8 cellular contexts compared by ENCODE assay signal in the genomic region with DNA sequence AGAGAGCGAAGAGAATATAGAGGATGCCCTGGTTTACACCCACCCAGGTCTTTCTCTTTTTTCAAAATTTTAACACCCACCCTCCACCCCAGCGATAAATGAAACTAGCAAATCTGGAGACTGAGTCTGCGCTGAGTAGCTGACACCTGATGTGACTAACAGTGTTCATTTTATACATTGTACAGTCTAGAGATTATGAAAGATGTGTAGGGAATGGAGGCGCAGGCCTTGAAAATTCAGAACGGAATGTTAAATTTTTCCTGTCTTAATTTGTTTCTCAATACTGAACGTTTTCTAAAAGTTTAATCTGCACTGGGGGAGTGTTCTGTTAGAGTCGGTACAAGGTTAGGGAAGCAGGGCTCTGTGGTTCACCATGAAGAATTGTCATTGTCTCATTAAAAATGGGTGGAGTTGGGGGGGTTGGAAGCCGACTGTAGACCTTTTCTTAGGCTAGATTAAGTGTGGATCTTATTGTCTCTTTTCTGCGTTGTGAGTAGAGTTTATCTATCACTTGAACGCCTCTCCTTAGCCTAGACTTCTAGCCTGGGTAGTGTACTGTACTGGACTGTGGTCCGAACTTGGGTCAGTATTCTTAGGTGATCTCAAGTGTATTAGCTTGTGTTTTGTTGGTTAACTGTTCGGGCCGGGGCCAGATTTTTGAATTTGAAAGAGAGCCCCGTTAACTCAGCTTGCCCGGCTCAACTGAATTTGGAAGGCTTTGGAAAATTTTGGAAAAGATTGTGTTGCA. TPM values are rescaled to one million over a fixed set of nuclear protein-coding genes. Genes with fewer than 3 reads are reported as not detected.
A peak's percentile ranks its signal among the peaks of the same experiment; 100 is the strongest.
DNase-seq lines count a peak whose midpoint lies in the region; ATAC-seq, FAIRE-seq and TF ChIP-seq lines count a peak whose summit lies in the region.

No MANE protein-coding gene starts in this region.

- H3K9me3 Mint-ChIP-seq in activated T-cell treated with anti-CD3 and anti-CD28 coated beads, Interleukin-2, amount 50 U/mL, for 72 hours, result peaks cover 0 to 7% of the 10 kb centered on the region in 2 donors
- peaks cover 9% of the 10 kb centered on the region for H3K9me3 Mint-ChIP-seq in activated T-cell treated with anti-CD3 and anti-CD28 coated beads, Interleukin-2, amount 50 U/mL, for 24 hours
- H3K9me3 Mint-ChIP-seq in activated naive CD4-positive, alpha-beta T cell treated with anti-CD3 and anti-CD28 coated beads for 36 hours, result peaks cover 3% of the 10 kb centered on the region
- no peaks in the 10 kb centered on the region for H3K9me3 Mint-ChIP-seq in chondrocyte (ENCODE audit: low read depth)

- H3K27me3 Mint-ChIP-seq in activated T-cell treated with anti-CD3 and anti-CD28 coated beads, Interleukin-2, amount 50 U/mL, for 72 hours (ENCODE audit: low read depth), result peaks cover 5% of the 10 kb centered on the region
- H3K27me3 Mint-ChIP-seq in activated T-cell treated with anti-CD3 and anti-CD28 coated beads, Interleukin-2, amount 50 U/mL, for 24 hours, result no peaks in the 10 kb centered on the region
- no peaks in the 10 kb centered on the region for H3K27me3 Mint-ChIP-seq in activated naive CD4-positive, alpha-beta T cell treated with anti-CD3 and anti-CD28 coated beads for 36 hours (ENCODE audit: low read depth)
- no peaks in the 10 kb centered on the region for H3K27me3 Mint-ChIP-seq in chondrocyte (ENCODE audit: low read depth)

- H3K4me3 Mint-ChIP-seq in activated T-cell treated with anti-CD3 and anti-CD28 coated beads, Interleukin-2, amount 50 U/mL, for 72 hours, result no peak overlapping the region
- no peak overlapping the region for H3K4me3 Mint-ChIP-seq in activated T-cell treated with anti-CD3 and anti-CD28 coated beads, Interleukin-2, amount 50 U/mL, for 24 hours
- H3K4me3 Mint-ChIP-seq in activated naive CD4-positive, alpha-beta T cell treated with anti-CD3 and anti-CD28 coated beads for 36 hours, result no peak overlapping the region
- no peak overlapping the region for H3K4me3 Mint-ChIP-seq in chondrocyte (ENCODE audit: unreplicated experiment)

- H3K27ac ChIP-seq in substantia nigra (ENCODE audit: low read depth, low read length, poor library complexity, severe bottlenecking), result peak overlapping the region; percentile 90

- no peak overlapping the region for H3K27ac Mint-ChIP-seq in activated T-cell treated with anti-CD3 and anti-CD28 coated beads, Interleukin-2, amount 50 U/mL, for 72 hours
- no peak overlapping the region for H3K27ac Mint-ChIP-seq in activated T-cell treated with anti-CD3 and anti-CD28 coated beads, Interleukin-2, amount 50 U/mL, for 24 hours
- no peak overlapping the region for H3K27ac Mint-ChIP-seq in activated naive CD4-positive, alpha-beta T cell treated with anti-CD3 and anti-CD28 coated beads for 36 hours
- H3K27ac Mint-ChIP-seq in chondrocyte (ENCODE audit: unreplicated experiment), result no peak overlapping the region

- peaks cover 12 to 13% of the 10 kb centered on the region in 2 donors for H3K36me3 Mint-ChIP-seq in activated T-cell treated with anti-CD3 and anti-CD28 coated beads, Interleukin-2, amount 50 U/mL, for 72 hours (ENCODE audit: insufficient read depth in 2 of 2)
- peaks cover 29% of the 10 kb centered on the region for H3K36me3 Mint-ChIP-seq in activated T-cell treated with anti-CD3 and anti-CD28 coated beads, Interleukin-2, amount 50 U/mL, for 24 hours (ENCODE audit: low read depth)
- peaks cover 23% of the 10 kb centered on the region for H3K36me3 Mint-ChIP-seq in activated naive CD4-positive, alpha-beta T cell treated with anti-CD3 and anti-CD28 coated beads for 36 hours (ENCODE audit: low read depth)
- H3K36me3 Mint-ChIP-seq in chondrocyte (ENCODE audit: low read depth), result peaks cover 9% of the 10 kb centered on the region

- intact Hi-C loops in activated naive CD4-positive, alpha-beta T cell treated with anti-CD3 and anti-CD28 coated beads for 36 hours (cut with micrococcal nuclease), result loop anchor here (1.0 to 5.0 kb wide), 4 partner anchors 17 to 225 kb away; partner anchors contain the start of gene RFX8

- DNase-seq in activated T-cell treated with anti-CD3 and anti-CD28 coated beads, Interleukin-2, amount 50 U/mL, for 72 hours, result peak in 1 of 2 donors; percentile 31
- no peak for DNase-seq in activated T-cell treated with anti-CD3 and anti-CD28 coated beads, Interleukin-2, amount 50 U/mL, for 24 hours
- DNase-seq in activated naive CD4-positive, alpha-beta T cell treated with anti-CD3 and anti-CD28 coated beads for 36 hours, result peak; percentile 49
- DNase-seq in inferior parietal cortex (ENCODE audit: extremely low spot score), result peak; percentile 61
- peak in 13 of 49 donors; percentile 8 to 56 (median 34) for DNase-seq in substantia nigra (lab: John Stamatoyannopoulos, UW)
- DNase-seq in NCI-H1092 (lab: John Stamatoyannopoulos, UW), result no peak
- DNase-seq in chondrocyte (ENCODE audit: low spot score), result no peak
- DNase-seq in GM19239 (ENCODE audit: insufficient read length, low spot score), result no peak

- no peak for FAIRE-seq in GM19239 (lab: Jason Lieb, UNC)

- TF ChIP-seq CTCF in chondrocyte (IDR thresholded peaks at IDR 0.05), result no peak

- H3K4me1 Mint-ChIP-seq in activated T-cell treated with anti-CD3 and anti-CD28 coated beads, Interleukin-2, amount 50 U/mL, for 72 hours (ENCODE audit: low read depth), result peaks cover 11% of the 10 kb centered on the region
- H3K4me1 Mint-ChIP-seq in activated T-cell treated with anti-CD3 and anti-CD28 coated beads, Interleukin-2, amount 50 U/mL, for 24 hours (ENCODE audit: low read depth), result peaks cover 29% of the 10 kb centered on the region
- peaks cover 39% of the 10 kb centered on the region for H3K4me1 Mint-ChIP-seq in activated naive CD4-positive, alpha-beta T cell treated with anti-CD3 and anti-CD28 coated beads for 36 hours (ENCODE audit: low read depth)
- H3K4me1 Mint-ChIP-seq in chondrocyte (ENCODE audit: low read depth), result peaks cover 27% of the 10 kb centered on the region

- CTCF ChIA-PET in activated naive CD4-positive, alpha-beta T cell treated with anti-CD3 and anti-CD28 coated beads for 36 hours (lab: Charles Lee), result interaction anchor here (0.6 to 2.8 kb wide), 11 partner anchors 12 to 200 kb away, joined by 3 to 10 read pairs (median 4); no protein-coding TSS in a partner anchor

- ATAC-seq in activated T-cell treated with anti-CD3 and anti-CD28 coated beads, Interleukin-2, amount 50 U/mL, for 72 hours (replicated peaks in 1 of 2), result peak; percentile 33 to 38

RNA-seq across cellular contexts. Expression of gene MAP4K4, which starts 1.9 kb away (rescaled TPM):
- 10 to 100 TPM; 72.1 to 85.1 TPM for total RNA-seq in activated T-cell treated with anti-CD3 and anti-CD28 coated beads, Interleukin-2, amount 50 U/mL, for 72 hours
- 100 to 1,000 TPM; 126 to 131 TPM for total RNA-seq in activated naive CD4-positive, alpha-beta T cell treated with anti-CD3 and anti-CD28 coated beads for 36 hours
- 98.2 to 122 TPM (median 121 TPM) in 3 replicates for total RNA-seq in chondrocyte

Comparison
In these comparisons a context has a peak if more than half of its experiments do, and no peak if none do; other contexts are left out.
1. DNase-seq: peak in activated naive CD4-positive, alpha-beta T cell treated with anti-CD3 and anti-CD28 coated beads for 36 hours (single experiment) and inferior parietal cortex (single experiment); none in activated T-cell treated with anti-CD3 and anti-CD28 coated beads, Interleukin-2, amount 50 U/mL, for 24 hours (single experiment), NCI-H1092 (single experiment), chondrocyte (single experiment) and GM19239 (single experiment).